22 cellular contexts compared by ENCODE assay signal in genomic region chr2:164692114-164692513, GRCh38.
DNase-seq lines count a peak whose midpoint lies in the region; ATAC-seq and TF ChIP-seq lines count a peak whose summit lies in the region.
"Had no signal": no experiment of that assay in that cellular context is flagged by ENCODE, and none has a peak within 500 bp of the region (broad histone marks: within the 10 kb centered on the region; RNA-seq: fewer than 3 reads in every experiment).

No MANE protein-coding gene starts in this region.

- 66% methylated on average over 3 of the region's 3 CpGs for WGBS in mesenchymal stem cell

- peak; percentile 81 for ATAC-seq in SK-N-SH treated with all-trans-retinoic acid at 6 μM for 48 hours
- ATAC-seq: Right ventricle myocardium inferior, T-cell had no signal

- no peak overlapping the region for H2BK15ac ChIP-seq in mesenchymal stem cell (ENCODE audit: low read depth, poor library complexity, severe bottlenecking)

- H4K91ac ChIP-seq in mesenchymal stem cell (ENCODE audit: low read length) = no peak overlapping the region

- H3K14ac ChIP-seq in mesenchymal stem cell (ENCODE audit: low read length in 2 of 2) = no peak overlapping the region

- H3K9ac ChIP-seq in mesenchymal stem cell (ENCODE audit: low read length) (no peak overlapping the region), subcutaneous abdominal adipose tissue (ENCODE audit: low read length in 5 of 5) (no peak overlapping the region)
- H3K9ac ChIP-seq: BLaER1 had no signal

- no peak overlapping the region for H3K4me3 ChIP-seq in mesenchymal stem cell (ENCODE audit: insufficient read depth in 1 of 2, low read depth in 1 of 2, low read length in 2 of 2)
- no peak overlapping the region for H3K4me3 ChIP-seq in subcutaneous abdominal adipose tissue (ENCODE audit: low read depth in 1 of 5, low read length in 5 of 5)
- H3K4me3 ChIP-seq: BLaER1, Peyer's patch had no signal

- no peak overlapping the region for H2AK5ac ChIP-seq in mesenchymal stem cell (ENCODE audit: low read length, severe bottlenecking)

- no peak overlapping the region for H4K8ac ChIP-seq in mesenchymal stem cell (ENCODE audit: low read length)

- no peak overlapping the region for H3K18ac ChIP-seq in mesenchymal stem cell (ENCODE audit: low read depth in 1 of 2, low read length in 2 of 2)

- H3K27ac ChIP-seq in mesenchymal stem cell (ENCODE audit: low read length, poor library complexity, severe bottlenecking) (peak overlapping the region; percentile 49), subcutaneous abdominal adipose tissue (ENCODE audit: low read depth, low read length) (peak overlapping the region; percentile 47)
- H3K27ac ChIP-seq: BLaER1, Peyer's patch had no signal

- peaks cover 9% of the 10 kb centered on the region for H3K79me1 ChIP-seq in mesenchymal stem cell (replicated peaks; ENCODE audit: low read length, poor library complexity, severe bottlenecking)

- H3K4me2 ChIP-seq in mesenchymal stem cell (ENCODE audit: low read length, poor library complexity, severe bottlenecking) = no peak overlapping the region
- H3K4me2 ChIP-seq: BLaER1 had no signal

- H3K4ac ChIP-seq in mesenchymal stem cell (ENCODE audit: low read depth in 1 of 2, low read length in 2 of 2) = no peak overlapping the region

- H2BK120ac ChIP-seq in mesenchymal stem cell (ENCODE audit: low read depth, low read length) = no peak overlapping the region

- no peak overlapping the region for H2BK5ac ChIP-seq in mesenchymal stem cell (ENCODE audit: low read depth, low read length, poor library complexity, severe bottlenecking)

- no peak overlapping the region for H2BK12ac ChIP-seq in mesenchymal stem cell (ENCODE audit: low read length in 2 of 2)

- H2AFZ ChIP-seq in mesenchymal stem cell (ENCODE audit: low read depth, low read length) = no peak overlapping the region

- peaks cover 15% of the 10 kb centered on the region in 2 experiments for H3K36me3 ChIP-seq in mesenchymal stem cell (ENCODE audit: control insufficient read depth in 1 of 2, insufficient read depth in 2 of 2, low read depth in 1 of 2, low read length in 2 of 2)
- H3K36me3 ChIP-seq in subcutaneous abdominal adipose tissue (ENCODE audit: control insufficient read depth in 5 of 5, insufficient read depth in 5 of 5, low read length in 5 of 5) = peaks cover 48 to 68% (median 60%) of the 10 kb centered on the region in 5 donors
- H3K36me3 ChIP-seq: BLaER1 had no signal

- H3K9me3 ChIP-seq in mesenchymal stem cell (ENCODE audit: control insufficient read depth, low read length) (no peaks in the 10 kb centered on the region), subcutaneous abdominal adipose tissue (ENCODE audit: control insufficient read depth in 5 of 5, low read length in 5 of 5) (no peaks in the 10 kb centered on the region)
- H3K9me3 ChIP-seq: BLaER1, Peyer's patch had no signal

- peak; percentile 53 for DNase-seq in EH (ENCODE audit: low read depth)
- DNase-seq in mesenchymal stem cell = no peak
- no peak for DNase-seq in superior temporal gyrus (ENCODE audit: extremely low spot score)
- no peak for DNase-seq in activated T-cell treated with anti-CD3 and anti-CD28 coated beads for 4 hours
- no peak for DNase-seq in NCI-H526 (lab: John Stamatoyannopoulos, UW)
- DNase-seq: CD4-positive, alpha-beta memory T cell; DMS53; Kasumi-1; MM.1S; NCI-H1092; NCI-H1436 treated with DMSO at 0.1 percent for 48 hours; NCI-H2029 treated with DMSO at 0.1 percent for 48 hours; NCI-H2171; NCI-H446; NCI-H748 treated with DMSO at 0.1 percent for 48 hours; NK-92 treated with Interleukin-12 subunit alpha and Interleukin-12 subunit beta, amount 100 ng/mL, for 24 hours; Peyer's patch; T-cell had no signal

- H3K23ac ChIP-seq in mesenchymal stem cell (ENCODE audit: low read length in 2 of 2) = no peak overlapping the region

- H3K4me1 ChIP-seq in mesenchymal stem cell (ENCODE audit: control insufficient read depth, insufficient read depth, low read depth, low read length) (peaks cover 3% of the 10 kb centered on the region), subcutaneous abdominal adipose tissue (ENCODE audit: control insufficient read depth in 5 of 5, insufficient read depth in 5 of 5, low read length in 5 of 5) (peaks cover 0 to 8% (median 0%) of the 10 kb centered on the region in 5 donors)
- H3K4me1 ChIP-seq: BLaER1, Peyer's patch had no signal

- H3K27me3 ChIP-seq in mesenchymal stem cell (ENCODE audit: control insufficient read depth in 1 of 2, insufficient read depth in 1 of 2, low read length in 2 of 2) (no peaks in the 10 kb centered on the region), subcutaneous abdominal adipose tissue (ENCODE audit: control insufficient read depth in 5 of 5, insufficient read depth in 4 of 5, low read length in 5 of 5) (no peaks in the 10 kb centered on the region)
- H3K27me3 ChIP-seq: BLaER1, Peyer's patch had no signal

TF ChIP-seq in SK-N-SH treated with all-trans-retinoic acid at 6 μM for 48 hours, 23 proteins besides CTCF, POLR2A, EP300 and RAD21:
- TF ChIP-seq ZFP3 (CRISPR knock-in tag; IDR thresholded peaks at IDR 0.05) (0 out of 2 replicates have a peak, but pooled peaks have one; percentile 34), OSR1 (CRISPR knock-in tag; IDR thresholded peaks at IDR 0.05) (no peak), PPARA (CRISPR knock-in tag; IDR thresholded peaks at IDR 0.05; ENCODE audit: borderline replicate concordance) (no peak), POU6F1 (CRISPR knock-in tag; IDR thresholded peaks at IDR 0.05; ENCODE audit: borderline replicate concordance, low read depth) (no peak), ZNF8 (CRISPR knock-in tag; IDR thresholded peaks at IDR 0.05) (no peak), ARNTL (CRISPR knock-in tag; IDR thresholded peaks at IDR 0.05; ENCODE audit: borderline replicate concordance, low read depth) (no peak), BACH2 (CRISPR knock-in tag; IDR thresholded peaks at IDR 0.05; ENCODE audit: borderline replicate concordance) (no peak), ISL1 (CRISPR knock-in tag; IDR thresholded peaks at IDR 0.05) (peak; percentile 87), ZC3H10 (CRISPR knock-in tag; IDR thresholded peaks at IDR 0.05) (no peak), GLIS3 (CRISPR knock-in tag; IDR thresholded peaks at IDR 0.05) (peak; percentile 84; the same call in 1 of the 2 replicates), CREB5 (CRISPR knock-in tag; IDR thresholded peaks at IDR 0.05; ENCODE audit: low read depth) (peak; percentile 52; the same call in 1 of the 2 replicates)
- TF ChIP-seq, protein P1, sequence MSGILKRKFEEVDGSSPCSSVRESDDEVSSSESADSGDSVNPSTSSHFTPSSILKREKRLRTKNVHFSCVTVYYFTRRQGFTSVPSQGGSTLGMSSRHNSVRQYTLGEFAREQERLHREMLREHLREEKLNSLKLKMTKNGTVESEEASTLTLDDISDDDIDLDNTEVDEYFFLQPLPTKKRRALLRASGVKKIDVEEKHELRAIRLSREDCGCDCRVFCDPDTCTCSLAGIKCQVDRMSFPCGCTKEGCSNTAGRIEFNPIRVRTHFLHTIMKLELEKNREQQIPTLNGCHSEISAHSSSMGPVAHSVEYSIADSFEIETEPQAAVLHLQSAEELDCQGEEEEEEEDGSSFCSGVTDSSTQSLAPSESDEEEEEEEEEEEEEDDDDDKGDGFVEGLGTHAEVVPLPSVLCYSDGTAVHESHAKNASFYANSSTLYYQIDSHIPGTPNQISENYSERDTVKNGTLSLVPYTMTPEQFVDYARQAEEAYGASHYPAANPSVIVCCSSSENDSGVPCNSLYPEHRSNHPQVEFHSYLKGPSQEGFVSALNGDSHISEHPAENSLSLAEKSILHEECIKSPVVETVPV (CRISPR knock-in tag; IDR thresholded peaks at IDR 0.05) = no peak
